9 cellular contexts compared by ENCODE assay signal in the genomic region with DNA sequence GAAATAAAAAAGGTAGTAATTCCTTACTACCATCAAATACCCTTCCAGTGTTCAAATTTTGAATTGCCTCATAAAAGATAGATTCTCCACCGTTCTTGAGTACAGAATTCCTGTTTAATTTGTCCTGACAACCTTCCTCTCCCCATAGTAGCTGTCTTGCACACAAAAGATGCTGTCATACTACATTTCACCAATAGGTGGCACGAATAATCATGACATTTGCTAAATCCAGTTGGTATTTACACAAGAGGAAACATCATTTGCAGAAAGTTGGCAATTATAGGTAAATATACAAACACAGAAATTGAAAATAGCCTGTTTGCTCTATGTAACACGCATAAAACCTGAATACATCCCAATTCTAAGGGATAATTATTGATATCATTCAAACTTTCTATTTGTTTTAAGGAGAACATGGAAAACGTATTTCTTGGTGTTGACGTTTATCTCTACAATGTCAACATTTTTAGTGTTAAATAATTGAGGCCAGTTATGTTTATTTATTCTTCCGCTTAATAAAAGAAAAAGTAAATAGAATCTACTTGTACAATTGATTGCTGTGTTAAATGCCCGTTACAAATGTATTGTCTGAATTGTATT. TPM values are rescaled to one million over a fixed set of nuclear protein-coding genes. Genes with fewer than 3 reads are reported as not detected.
DNase-seq lines count a peak whose midpoint lies in the region; FAIRE-seq and TF ChIP-seq lines count a peak whose summit lies in the region.
"Had no signal": no experiment of that assay in that cellular context is flagged by ENCODE, and none has a peak within 500 bp of the region (broad histone marks: within the 10 kb centered on the region; RNA-seq: fewer than 3 reads in every experiment).

No MANE protein-coding gene starts in this region.

- no peak overlapping the region for H3K27ac ChIP-seq in kidney (ENCODE audit: low read depth in 2 of 2, low read length in 2 of 2)
- no peak overlapping the region for H3K27ac ChIP-seq in vagina

- intact Hi-C loops in kidney (cut with DNase I) (no loop called here), vagina (cut with DNase I) (no loop called here)

- DNase-seq in activated CD4-positive, alpha-beta T cell treated with anti-CD3 and anti-CD28 coated beads, Interleukin-2, amount 10 ng/mL, durations not matched to agents 7 days and 5 days: peak; percentile 24
- DNase-seq in activated CD4-positive, alpha-beta T cell treated with anti-CD3 and anti-CD28 coated beads, Interleukin-2, amount 50 U/mL, for 1 hour: no peak
- DNase-seq in HFFc6: peak; percentile 65
- peak; percentile 13 for DNase-seq in NCI-H2227 treated with DMSO at 0.1 percent for 48 hours (lab: John Stamatoyannopoulos, UW)
- peak; percentile 75 for DNase-seq in astrocyte of the spinal cord (ENCODE audit: low read depth, low spot score)
- DNase-seq in kidney: no peak
- no peak for DNase-seq in vagina (ENCODE audit: extremely low spot score in 2 of 2)
- no peak for DNase-seq in NCI-H1048 (lab: John Stamatoyannopoulos, UW)
- DNase-seq: stimulated activated naive B cell treated with anti-CD40 and anti-IgM and Interleukin-4, amounts not matched to agents 10 μg/mL and 1 μg/mL and 100 μg/mL, for 72 hours had no signal

- no peak overlapping the region for H3K9ac ChIP-seq in kidney (ENCODE audit: low read length in 2 of 2)

- POLR2A ChIA-PET in activated CD4-positive, alpha-beta T cell treated with anti-CD3 and anti-CD28 coated beads, Interleukin-2, amount 10 ng/mL, durations not matched to agents 7 days and 5 days (lab: Charles Lee): no interaction called here

- no peaks in the 10 kb centered on the region for H3K4me1 Mint-ChIP-seq in activated CD4-positive, alpha-beta T cell treated with anti-CD3 and anti-CD28 coated beads, Interleukin-2, amount 10 ng/mL, durations not matched to agents 7 days and 5 days
- H3K4me1 Mint-ChIP-seq in HFFc6 (ENCODE audit: low read depth): no peaks in the 10 kb centered on the region
- H3K4me1 Mint-ChIP-seq: stimulated activated naive B cell treated with anti-CD40 and anti-IgM and Interleukin-4, amounts not matched to agents 10 μg/mL and 1 μg/mL and 100 μg/mL, for 72 hours had no signal

- H3K36me3 Mint-ChIP-seq in activated CD4-positive, alpha-beta T cell treated with anti-CD3 and anti-CD28 coated beads, Interleukin-2, amount 10 ng/mL, durations not matched to agents 7 days and 5 days (ENCODE audit: low read depth): no peaks in the 10 kb centered on the region
- no peaks in the 10 kb centered on the region; the same call in 1 of the 2 replicates for H3K36me3 Mint-ChIP-seq in HFFc6 (ENCODE audit: low read depth)

- H3K27me3 ChIP-seq in vagina: no peaks in the 10 kb centered on the region

- no peaks in the 10 kb centered on the region for H3K36me3 ChIP-seq in kidney (ENCODE audit: control insufficient read depth in 1 of 2, insufficient read depth in 2 of 2, low read length in 2 of 2)
- no peaks in the 10 kb centered on the region for H3K36me3 ChIP-seq in vagina

- H3K9me3 ChIP-seq in kidney (ENCODE audit: control insufficient read depth in 1 of 2, low read length in 2 of 2): peaks cover 0 to 4% of the 10 kb centered on the region in 2 donors
- H3K9me3 ChIP-seq in vagina: no peaks in the 10 kb centered on the region

- in situ Hi-C loops in astrocyte of the spinal cord (cut with HindIII; ENCODE audit: low sequenced_read_pairs): no loop called here

- peaks cover 3% of the 10 kb centered on the region for H3K9me3 Mint-ChIP-seq in activated CD4-positive, alpha-beta T cell treated with anti-CD3 and anti-CD28 coated beads, Interleukin-2, amount 10 ng/mL, durations not matched to agents 7 days and 5 days
- H3K9me3 Mint-ChIP-seq in HFFc6: peaks cover 6% of the 10 kb centered on the region; the same call in 1 of the 2 replicates

- H3K27ac Mint-ChIP-seq in activated CD4-positive, alpha-beta T cell treated with anti-CD3 and anti-CD28 coated beads, Interleukin-2, amount 10 ng/mL, durations not matched to agents 7 days and 5 days: no peak overlapping the region
- H3K27ac Mint-ChIP-seq in HFFc6: no peak overlapping the region
- H3K27ac Mint-ChIP-seq: stimulated activated naive B cell treated with anti-CD40 and anti-IgM and Interleukin-4, amounts not matched to agents 10 μg/mL and 1 μg/mL and 100 μg/mL, for 72 hours had no signal

- TF ChIP-seq POLR2A in vagina (IDR thresholded peaks at IDR 0.05): no peak

- H3K4me3 ChIP-seq in astrocyte of the spinal cord (ENCODE audit: low read depth, low read length): no peak overlapping the region
- no peak overlapping the region for H3K4me3 ChIP-seq in kidney (ENCODE audit: low read length in 2 of 2)
- no peak overlapping the region for H3K4me3 ChIP-seq in vagina

- H3K4me3 Mint-ChIP-seq in activated CD4-positive, alpha-beta T cell treated with anti-CD3 and anti-CD28 coated beads, Interleukin-2, amount 10 ng/mL, durations not matched to agents 7 days and 5 days: no peak overlapping the region
- H3K4me3 Mint-ChIP-seq in HFFc6: no peak overlapping the region
- H3K4me3 Mint-ChIP-seq: stimulated activated naive B cell treated with anti-CD40 and anti-IgM and Interleukin-4, amounts not matched to agents 10 μg/mL and 1 μg/mL and 100 μg/mL, for 72 hours had no signal

- peak; percentile 85 for FAIRE-seq in kidney (lab: Jason Lieb, UNC)

- H3K4me1 ChIP-seq in kidney (ENCODE audit: control insufficient read depth in 1 of 2, insufficient read depth in 1 of 2, low read depth in 1 of 2, low read length in 2 of 2): no peaks in the 10 kb centered on the region
- no peaks in the 10 kb centered on the region for H3K4me1 ChIP-seq in vagina

- CTCF ChIA-PET in activated CD4-positive, alpha-beta T cell treated with anti-CD3 and anti-CD28 coated beads, Interleukin-2, amount 10 ng/mL, durations not matched to agents 7 days and 5 days (lab: Charles Lee): no interaction called here

- no peaks in the 10 kb centered on the region for H3K27me3 Mint-ChIP-seq in activated CD4-positive, alpha-beta T cell treated with anti-CD3 and anti-CD28 coated beads, Interleukin-2, amount 10 ng/mL, durations not matched to agents 7 days and 5 days
- peaks cover 8% of the 10 kb centered on the region; the same call in 1 of the 2 replicates for H3K27me3 Mint-ChIP-seq in HFFc6 (ENCODE audit: insufficient read depth)

- TF ChIP-seq CTCF in HFFc6 (IDR thresholded peaks at IDR 0.05) (peak; percentile 90), astrocyte of the spinal cord (IDR thresholded peaks at IDR 0.05; ENCODE audit: low read depth, low read length) (peak; percentile 72), kidney (IDR thresholded peaks at IDR 0.05; ENCODE audit: borderline replicate concordance, extremely low read depth, insufficient read depth) (peak; percentile 58), vagina (IDR thresholded peaks at IDR 0.05) (peak in 1 of 3 experiments; percentile 42)

RNA-seq across cellular contexts. Expression of gene CLDN10, which starts 58.3 kb away (rescaled TPM):
- total RNA-seq in activated CD4-positive, alpha-beta T cell treated with anti-CD3 and anti-CD28 coated beads, Interleukin-2, amount 10 ng/mL, durations not matched to agents 7 days and 5 days: not detected
- not detected for total RNA-seq in HFFc6 (2021; fragmentation: NEBNext Ultra II Directional; extraction: Animal tissue kit (Norgen Biotek cat#: 25700))
- total RNA-seq in kidney: 144 TPM
- 174 TPM for polyA plus RNA-seq in kidney (ENCODE audit: insufficient read depth, low read depth, low replicate concordance)
- total RNA-seq in vagina: not detected

Comparison
In these comparisons a context has a peak if more than half of its experiments do, and no peak if none do; other contexts are left out.
1. DNase-seq: peak in activated CD4-positive, alpha-beta T cell treated with anti-CD3 and anti-CD28 coated beads, Interleukin-2, amount 10 ng/mL, durations not matched to agents 7 days and 5 days (single experiment), HFFc6 (single experiment), NCI-H2227 treated with DMSO at 0.1 percent for 48 hours (single experiment) and astrocyte of the spinal cord (single experiment); none in activated CD4-positive, alpha-beta T cell treated with anti-CD3 and anti-CD28 coated beads, Interleukin-2, amount 50 U/mL, for 1 hour (single experiment), kidney (single experiment), vagina (0 of 2) and NCI-H1048 (single experiment).
2. RNA of gene CLDN10, which starts 58.3 kb away (total RNA-seq): 144 TPM in kidney (single experiment); not detected in vagina (single experiment), not detected in activated CD4-positive, alpha-beta T cell treated with anti-CD3 and anti-CD28 coated beads, Interleukin-2, amount 10 ng/mL, durations not matched to agents 7 days and 5 days and not detected in HFFc6; every median in the first group is over 100 times any median in the second.